In genomic region chr3:186988806-186989205, GRCh38 we compare ENCODE assay signal across 11 cellular contexts.
DNase-seq lines count a peak whose midpoint lies in the region; ATAC-seq lines count a peak whose summit lies in the region.
"Had no signal": no experiment of that assay in that cellular context is flagged by ENCODE, and none has a peak within 500 bp of the region (broad histone marks: within the 10 kb centered on the region; RNA-seq: fewer than 3 reads in every experiment).

No MANE protein-coding gene starts in this region.

- no peak overlapping the region for H3K4me3 Mint-ChIP-seq in activated naive CD8-positive, alpha-beta T cell
- H3K4me3 Mint-ChIP-seq in activated naive CD8-positive, alpha-beta T cell treated with anti-CD3 and anti-CD28 coated beads, Interleukin-2, amount 50 U/mL, for 24 hours = no peak overlapping the region
- H3K4me3 Mint-ChIP-seq in stimulated activated effector memory CD8-positive, alpha-beta T cell treated with anti-CD3 and anti-CD28 coated beads, Interleukin-12 subunit alpha, Interleukin-12 subunit beta, amount 100 ng/mL, for 72 hours = no peak overlapping the region

- no peaks in the 10 kb centered on the region for H3K9me3 Mint-ChIP-seq in activated naive CD8-positive, alpha-beta T cell (ENCODE audit: low read depth)
- no peaks in the 10 kb centered on the region for H3K9me3 Mint-ChIP-seq in activated naive CD8-positive, alpha-beta T cell treated with anti-CD3 and anti-CD28 coated beads, Interleukin-2, amount 50 U/mL, for 24 hours
- H3K9me3 Mint-ChIP-seq in stimulated activated effector memory CD8-positive, alpha-beta T cell treated with anti-CD3 and anti-CD28 coated beads, Interleukin-12 subunit alpha, Interleukin-12 subunit beta, amount 100 ng/mL, for 72 hours = no peaks in the 10 kb centered on the region

- ATAC-seq in activated naive CD8-positive, alpha-beta T cell treated with anti-CD3 and anti-CD28 coated beads, Interleukin-2, amount 50 U/mL, for 24 hours = no peak
- ATAC-seq in GM21786 (IDR thresholded peaks at IDR 0.05; ENCODE audit: unreplicated experiment) (peak; percentile 66), HG03457 (IDR thresholded peaks at IDR 0.05; ENCODE audit: unreplicated experiment) (peak; percentile 63)
- ATAC-seq in stimulated activated effector memory CD8-positive, alpha-beta T cell treated with anti-CD3 and anti-CD28 coated beads, Interleukin-12 subunit alpha, Interleukin-12 subunit beta, amount 100 ng/mL, for 72 hours = peak; percentile 78

- H3K36me3 Mint-ChIP-seq in activated naive CD8-positive, alpha-beta T cell = peaks cover 18% of the 10 kb centered on the region
- peaks cover 26% of the 10 kb centered on the region for H3K36me3 Mint-ChIP-seq in activated naive CD8-positive, alpha-beta T cell treated with anti-CD3 and anti-CD28 coated beads, Interleukin-2, amount 50 U/mL, for 24 hours (ENCODE audit: low read depth)
- peaks cover 74% of the 10 kb centered on the region for H3K36me3 Mint-ChIP-seq in stimulated activated effector memory CD8-positive, alpha-beta T cell treated with anti-CD3 and anti-CD28 coated beads, Interleukin-12 subunit alpha, Interleukin-12 subunit beta, amount 100 ng/mL, for 72 hours

- H3K27ac Mint-ChIP-seq in activated naive CD8-positive, alpha-beta T cell = peak overlapping the region; percentile 54
- H3K27ac Mint-ChIP-seq in activated naive CD8-positive, alpha-beta T cell treated with anti-CD3 and anti-CD28 coated beads, Interleukin-2, amount 50 U/mL, for 24 hours = no peak overlapping the region
- H3K27ac Mint-ChIP-seq in stimulated activated effector memory CD8-positive, alpha-beta T cell treated with anti-CD3 and anti-CD28 coated beads, Interleukin-12 subunit alpha, Interleukin-12 subunit beta, amount 100 ng/mL, for 72 hours = peak overlapping the region; percentile 41

- H3K4me1 Mint-ChIP-seq in activated naive CD8-positive, alpha-beta T cell (ENCODE audit: low read depth) = peaks cover 45% of the 10 kb centered on the region
- H3K4me1 Mint-ChIP-seq in activated naive CD8-positive, alpha-beta T cell treated with anti-CD3 and anti-CD28 coated beads, Interleukin-2, amount 50 U/mL, for 24 hours = peaks cover 64% of the 10 kb centered on the region
- H3K4me1 Mint-ChIP-seq in stimulated activated effector memory CD8-positive, alpha-beta T cell treated with anti-CD3 and anti-CD28 coated beads, Interleukin-12 subunit alpha, Interleukin-12 subunit beta, amount 100 ng/mL, for 72 hours = peaks cover 57% of the 10 kb centered on the region

- no peak for DNase-seq in activated naive CD8-positive, alpha-beta T cell treated with anti-CD3 and anti-CD28 coated beads, Interleukin-2, amount 50 U/mL, for 24 hours
- no peak for DNase-seq in stimulated activated effector memory CD8-positive, alpha-beta T cell treated with anti-CD3 and anti-CD28 coated beads, Interleukin-12 subunit alpha, Interleukin-12 subunit beta, amount 100 ng/mL, for 72 hours (ENCODE audit: low spot score in 2 of 2)
- no peak for DNase-seq in hippocampal formation (lab: John Stamatoyannopoulos, UW)
- DNase-seq in DMS53 treated with DMSO at 0.1 percent for 48 hours (lab: John Stamatoyannopoulos, UW; ENCODE audit: unreplicated experiment) = no peak
- DNase-seq in effector CD8-positive, alpha-beta T cell (lab: John Stamatoyannopoulos, UW) = no peak
- DNase-seq: amniotic stem cell, NCI-H1105 treated with DMSO at 0.1 percent for 48 hours, SW 1271 had no signal

- no peaks in the 10 kb centered on the region for H3K27me3 Mint-ChIP-seq in activated naive CD8-positive, alpha-beta T cell
- H3K27me3 Mint-ChIP-seq in activated naive CD8-positive, alpha-beta T cell treated with anti-CD3 and anti-CD28 coated beads, Interleukin-2, amount 50 U/mL, for 24 hours = no peaks in the 10 kb centered on the region
